17 cellular contexts compared by ENCODE assay signal in the genomic region with DNA sequence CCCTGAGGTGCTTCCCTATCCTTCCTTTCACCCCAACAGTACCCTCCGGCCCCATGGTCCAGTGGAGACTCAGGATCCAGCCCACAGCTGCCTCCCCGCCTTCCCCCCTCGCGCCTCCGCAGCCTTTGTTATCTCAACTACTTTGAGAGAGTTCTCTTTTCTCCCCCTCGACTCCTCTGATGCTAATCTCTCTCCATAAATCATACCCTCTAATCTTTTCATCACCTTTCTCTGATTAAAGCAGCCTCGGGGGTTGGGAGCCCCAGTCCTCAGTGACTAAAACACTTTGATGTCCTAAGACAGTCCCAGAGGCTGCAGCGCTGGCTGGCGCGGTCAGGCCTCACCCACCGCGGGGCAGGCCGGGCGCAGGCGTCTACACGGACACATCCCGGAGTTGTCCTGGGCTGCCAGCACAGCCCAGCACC.
DNase-seq lines count a peak whose midpoint lies in the region; ATAC-seq, FAIRE-seq and TF ChIP-seq lines count a peak whose summit lies in the region.
"Had no signal": no experiment of that assay in that cellular context is flagged by ENCODE, and none has a peak within 500 bp of the region (broad histone marks: within the 10 kb centered on the region; RNA-seq: fewer than 3 reads in every experiment).

No MANE protein-coding gene starts in this region.

- no peak for TF ChIP-seq POLR2A in K562 (conservative IDR thresholded peaks at IDR 0.05)

- no peaks in the 10 kb centered on the region for H3K36me3 Mint-ChIP-seq in natural killer cell

- no peaks in the 10 kb centered on the region for H3K9me3 Mint-ChIP-seq in natural killer cell

- no peak overlapping the region for H2AFZ ChIP-seq in K562 (ENCODE audit: low read depth, low read length)
- H2AFZ ChIP-seq in neuronal stem cell (ENCODE audit: low read length), result no peak overlapping the region
- H2AFZ ChIP-seq: PC-9 had no signal

- no peak overlapping the region for H2BK12ac ChIP-seq in neuronal stem cell (ENCODE audit: low read length)

- no peak overlapping the region for H3K4me3 Mint-ChIP-seq in natural killer cell

- intact Hi-C loops in K562 (cut with micrococcal nuclease) (no loop called here), natural killer cell (cut with micrococcal nuclease) (no loop called here)

- peak; percentile 35 for DNase-seq in H7
- peak; percentile 23 for DNase-seq in NCI-H2227 treated with DMSO at 0.1 percent for 48 hours (lab: John Stamatoyannopoulos, UW)
- peak in 1 of 4 experiments; percentile 17 for DNase-seq in K562 (ENCODE audit: extremely low read depth in 1 of 4, low spot score in 3 of 4)
- DNase-seq in neuronal stem cell (ENCODE audit: low spot score), result no peak
- DNase-seq in mesendoderm, result no peak
- no peak for DNase-seq in natural killer cell
- DNase-seq: AML-193, DMS79 treated with DMSO at 0.1 percent for 48 hours, HCEC 1CT, KBM-7, NCI-H1105, NCI-H1694 treated with DMSO at 0.1 percent for 48 hours, NCI-H510A treated with DMSO at 0.1 percent for 48 hours, PC-9 had no signal

- H3K4me1 ChIP-seq in K562 (replicated peaks in 1 of 2; ENCODE audit: control insufficient read depth in 2 of 2, insufficient read depth in 2 of 2, low read length in 2 of 2) (peaks cover 0 to 9% of the 10 kb centered on the region in 2 experiments; a peak in 3 of 5 replicates), neuronal stem cell (ENCODE audit: control insufficient read depth in 2 of 2, insufficient read depth in 1 of 2, low read depth in 1 of 2, low read length in 2 of 2) (peaks cover 10 to 13% of the 10 kb centered on the region in 2 donors), mesendoderm (ENCODE audit: control insufficient read depth, low read depth, low read length) (no peaks in the 10 kb centered on the region)

- no peak overlapping the region for H3K56ac ChIP-seq in mesendoderm (ENCODE audit: low read length)

- no peak overlapping the region for H4K91ac ChIP-seq in neuronal stem cell (ENCODE audit: low read depth, low read length, poor library complexity)

- in situ Hi-C loops in K562 (cut with MboI), result no loop called here

- H3K23ac ChIP-seq in neuronal stem cell (ENCODE audit: low read depth, low read length, poor library complexity) (no peak overlapping the region), mesendoderm (ENCODE audit: low read length) (no peak overlapping the region)

- H3K4me2 ChIP-seq in K562 (ENCODE audit: insufficient read depth, low read length), result no peak overlapping the region
- H3K4me2 ChIP-seq in neuronal stem cell (ENCODE audit: insufficient read depth, low read length, poor library complexity, severe bottlenecking), result no peak overlapping the region
- H3K4me2 ChIP-seq in mesendoderm (ENCODE audit: low read length), result no peak overlapping the region
- H3K4me2 ChIP-seq: PC-9 had no signal

- POLR2A ChIA-PET in K562 (lab: Yijun Ruan, JAX), result interaction anchor here (0.6 to 5.0 kb wide), 5 partner anchors 11 to 173 kb away, joined by 3 to 20 read pairs (median 5); no protein-coding TSS in a partner anchor

- H3K27ac ChIP-seq in K562 (ENCODE audit: extremely low read depth, low read depth, low read length), result no peak overlapping the region
- H3K27ac ChIP-seq in neuronal stem cell (replicated peaks; ENCODE audit: low read length), result no peak overlapping the region
- H3K27ac ChIP-seq in mesendoderm (ENCODE audit: low read depth, low read length), result no peak overlapping the region
- H3K27ac ChIP-seq: C4-2B, PC-9 had no signal

- H2BK120ac ChIP-seq in neuronal stem cell (ENCODE audit: low read depth, low read length) (no peak overlapping the region), mesendoderm (ENCODE audit: low read depth, low read length) (no peak overlapping the region)

- no peaks in the 10 kb centered on the region for H3K9me3 ChIP-seq in K562 (replicated peaks; ENCODE audit: control insufficient read depth, insufficient read depth, low read depth, low read length)
- H3K9me3 ChIP-seq in neuronal stem cell (replicated peaks in 1 of 2; ENCODE audit: control insufficient read depth in 2 of 2, insufficient read depth in 1 of 2, low read depth in 1 of 2, low read length in 2 of 2), result no peaks in the 10 kb centered on the region

- no peak overlapping the region for H3K4ac ChIP-seq in neuronal stem cell (ENCODE audit: low read length)
- no peak overlapping the region for H3K4ac ChIP-seq in mesendoderm (ENCODE audit: low read depth, low read length)

- H2BK5ac ChIP-seq in neuronal stem cell (ENCODE audit: low read length) (no peak overlapping the region), mesendoderm (ENCODE audit: low read length) (no peak overlapping the region)

- peaks cover 45 to 53% of the 10 kb centered on the region in 2 donors for H3K27me3 Mint-ChIP-seq in natural killer cell (ENCODE audit: low read depth in 2 of 2)

- H4K8ac ChIP-seq in neuronal stem cell (ENCODE audit: low read depth, low read length), result no peak overlapping the region
- no peak overlapping the region for H4K8ac ChIP-seq in mesendoderm (ENCODE audit: low read depth, low read length)

- FAIRE-seq in K562 (lab: Jason Lieb, UNC), result no peak

- peak; percentile 61 for ATAC-seq in K562
- ATAC-seq in HG03565 (IDR thresholded peaks at IDR 0.05; ENCODE audit: unreplicated experiment), result no peak
- ATAC-seq in HG03457 (IDR thresholded peaks at IDR 0.05; ENCODE audit: unreplicated experiment), result no peak
- no peak for ATAC-seq in natural killer cell

- peaks cover 0 to 3% of the 10 kb centered on the region in 2 donors for H3K4me1 Mint-ChIP-seq in natural killer cell

- H2BK15ac ChIP-seq in neuronal stem cell (ENCODE audit: low read length) (no peak overlapping the region), mesendoderm (replicated peaks; ENCODE audit: low read depth) (no peak overlapping the region)

- H4K20me1 ChIP-seq in K562 (replicated peaks; ENCODE audit: control insufficient read depth, insufficient read depth, low read length), result 0 out of 2 replicates have a peak, but pooled peaks cover 4% of the 10 kb centered on the region

- no peak overlapping the region for H3K4me3 ChIP-seq in H7 (ENCODE audit: insufficient read depth, low read depth, low read length)
- H3K4me3 ChIP-seq in K562, result no peak overlapping the region
- peak overlapping the region in 1 of 2 donors; percentile 53 for H3K4me3 ChIP-seq in neuronal stem cell (ENCODE audit: low read length in 2 of 2)
- no peak overlapping the region for H3K4me3 ChIP-seq in mesendoderm (ENCODE audit: low read length)
- H3K4me3 ChIP-seq: PC-9 had no signal

- no peak overlapping the region for H3K14ac ChIP-seq in neuronal stem cell (ENCODE audit: low read length)

- H3K36me3 ChIP-seq in H7 (replicated peaks; ENCODE audit: control insufficient read depth, insufficient read depth, low read length) (no peaks in the 10 kb centered on the region), K562 (ENCODE audit: control insufficient read depth, insufficient read depth, low read length) (no peaks in the 10 kb centered on the region), neuronal stem cell (replicated peaks in 1 of 2; ENCODE audit: control insufficient read depth in 2 of 2, insufficient read depth in 2 of 2, low read length in 2 of 2) (no peaks in the 10 kb centered on the region), mesendoderm (ENCODE audit: control insufficient read depth, insufficient read depth, low read length) (no peaks in the 10 kb centered on the region)

- H3K9me1 ChIP-seq in K562 (ENCODE audit: control insufficient read depth, insufficient read depth, low read length), result no peaks in the 10 kb centered on the region

- no peaks in the 10 kb centered on the region; the same call in 1 of the 2 replicates for H3K27me3 ChIP-seq in H7 (ENCODE audit: control insufficient read depth, insufficient read depth, low read length)
- H3K27me3 ChIP-seq in K562 (ENCODE audit: control insufficient read depth in 2 of 2, insufficient read depth in 2 of 2, low read length in 2 of 2), result peaks cover 6 to 27% of the 10 kb centered on the region in 2 experiments; a peak in 4 of 5 replicates
- peaks cover 0 to 16% (median 0%) of the 10 kb centered on the region in 3 experiments for H3K27me3 ChIP-seq in neuronal stem cell (ENCODE audit: control insufficient read depth in 3 of 3, insufficient read depth in 3 of 3, low read depth in 1 of 3, low read length in 3 of 3)
- no peaks in the 10 kb centered on the region for H3K27me3 ChIP-seq in mesendoderm (ENCODE audit: insufficient read depth, low read length, poor library complexity)

- no peaks in the 10 kb centered on the region for H3K79me2 ChIP-seq in K562 (ENCODE audit: control insufficient read depth, insufficient read depth, low read length)
- no peaks in the 10 kb centered on the region for H3K79me2 ChIP-seq in mesendoderm (ENCODE audit: control insufficient read depth, insufficient read depth, low read length)

- TF ChIP-seq EP300 in K562 (IDR thresholded peaks at IDR 0.05; ENCODE audit: low read length), result peak; percentile 32; the same call in 1 of the 2 replicates

- CTCF ChIA-PET in K562 (lab: Yijun Ruan, JAX; ENCODE audit: low intra/inter-chr PET ratio), result no interaction called here

- no peak overlapping the region for H2AK5ac ChIP-seq in neuronal stem cell (ENCODE audit: low read depth, low read length)
- H2AK5ac ChIP-seq in mesendoderm (ENCODE audit: low read length), result no peak overlapping the region

- H3K27ac Mint-ChIP-seq in natural killer cell, result no peak overlapping the region

- no TSS peak for BruUV-seq in K562 (replicated peaks; lab: Mats Ljungman, UMichigan)

- H3K18ac ChIP-seq in neuronal stem cell (ENCODE audit: low read length) (peak overlapping the region; percentile 13), mesendoderm (ENCODE audit: low read length) (no peak overlapping the region)

- TF ChIP-seq RAD21 in K562 (CRISPR knock-in tag; conservative IDR thresholded peaks at IDR 0.05 in 1 of 2, IDR thresholded peaks at IDR 0.05 in 1 of 2), result no peak

- H3K79me1 ChIP-seq in neuronal stem cell (ENCODE audit: low read depth, low read length) (no peaks in the 10 kb centered on the region), mesendoderm (ENCODE audit: low read length) (no peaks in the 10 kb centered on the region)

- WGBS in K562 (ENCODE audit: insufficient coverage, low coverage, missing lambda C conversion rate), result 5% methylated on average over 17 of the region's 17 CpGs
- 100% methylated on average over 1 of the region's 17 CpGs; no CpG with 5 or more reads in 1 of the 2 donors for WGBS in neuronal stem cell (ENCODE audit: extremely low coverage in 2 of 2, insufficient read length in 2 of 2, insufficient replicate concordance in 1 of 2), 2 donors
- WGBS in mesendoderm (ENCODE audit: extremely low coverage, insufficient coverage, low lambda C conversion rate), result no CpG with 5 or more reads among the region's 17 CpGs

- TF ChIP-seq CTCF in K562 (IDR thresholded peaks at IDR 0.05 in 2 of 3, conservative IDR thresholded peaks at IDR 0.05 in 1 of 3; ENCODE audit: insufficient read depth in 2 of 3, low read depth in 1 of 3, low read length in 3 of 3) (no peak), natural killer cell (IDR thresholded peaks at IDR 0.05) (no peak)

- H3K9ac ChIP-seq in K562 (ENCODE audit: insufficient read depth in 1 of 2, low read depth in 2 of 2, low read length in 2 of 2) (0 out of 4 replicates have a peak overlapping the region, but pooled peaks of 1 of the 2 experiments have one; percentile 65), neuronal stem cell (ENCODE audit: low read depth, low read length, poor library complexity) (peak overlapping the region; percentile 17), mesendoderm (ENCODE audit: low read length) (no peak overlapping the region)

- no peak overlapping the region for H4K5ac ChIP-seq in mesendoderm (ENCODE audit: low read length)

TF ChIP-seq in K562, 482 proteins besides CTCF, POLR2A, EP300 and RAD21 (continues in another document):
- TF ChIP-seq ZNF507 (tag; conservative IDR thresholded peaks at IDR 0.05), result no peak

Comparison
In these comparisons a context has a peak if more than half of its experiments do, and no peak if none do; other contexts are left out.
1. DNase-seq: peak in H7 (single experiment) and NCI-H2227 treated with DMSO at 0.1 percent for 48 hours (single experiment); none in neuronal stem cell (single experiment), mesendoderm (single experiment) and natural killer cell (single experiment).